Comparison of ENCODE assay signal across 9 cellular contexts in the genomic region with DNA sequence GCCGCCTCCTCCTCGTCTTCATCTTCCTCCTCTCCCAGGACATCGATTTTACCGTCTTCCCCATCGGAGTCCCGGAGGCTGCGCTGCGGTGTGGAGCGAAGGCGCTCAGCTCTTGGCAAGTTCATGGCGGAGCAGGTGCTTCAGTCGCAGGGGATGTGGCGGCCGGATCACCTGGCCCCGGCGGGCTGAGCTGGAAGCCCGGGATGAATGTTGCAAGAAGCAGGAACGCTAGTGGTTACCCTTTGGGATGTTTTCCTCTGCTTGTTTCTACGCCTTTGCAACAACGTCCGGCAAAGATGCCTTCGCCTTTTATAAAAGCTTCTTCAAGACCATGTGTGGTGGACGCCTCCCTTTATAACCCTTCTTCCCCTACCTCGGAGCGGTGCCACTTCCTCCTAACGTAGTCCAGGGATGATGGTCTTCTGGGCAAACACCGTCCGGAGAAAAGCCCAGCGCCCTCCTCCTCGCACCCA. TPM values are rescaled to one million over a fixed set of nuclear protein-coding genes. Genes with fewer than 3 reads are reported as not detected.
DNase-seq lines count a peak whose midpoint lies in the region; ATAC-seq and TF ChIP-seq lines count a peak whose summit lies in the region.
"Not testable (repeated sequence)": the region's sequence is repeated elsewhere in the genome, so short reads cannot be mapped to it uniquely, and the experiment has no call there.
"Had no signal": no experiment of that assay in that cellular context is flagged by ENCODE, and none has a peak within 500 bp of the region (broad histone marks: within the 10 kb centered on the region; RNA-seq: fewer than 3 reads in every experiment).

Gene FOXD4, minus strand, starts transcription at position 423 of the 473 bp plus-strand sequence. Its CDS starts 298 bp downstream, at position 125.

- H3K27me3 ChIP-seq in H7 (ENCODE audit: control insufficient read depth, insufficient read depth, low read length) (peaks cover 49% of the 10 kb centered on the region), iPS-18a (ENCODE audit: control insufficient read depth, insufficient read depth, low read length) (peaks cover 56% of the 10 kb centered on the region)

- POLR2A ChIA-PET in activated B cell treated with CpG ODN at 0.5 μM for 24 hours (lab: Charles Lee) = not testable (repeated sequence)

- H3K4me1 Mint-ChIP-seq in activated B cell treated with CpG ODN at 0.5 μM for 24 hours = peaks cover 28% of the 10 kb centered on the region
- H3K4me1 Mint-ChIP-seq in activated T-helper 17 cell treated with anti-CD3 and anti-CD28 coated beads, Interleukin-2, amount 50 U/mL, for 72 hours = not testable (repeated sequence)
- peaks cover 21% of the 10 kb centered on the region for H3K4me1 Mint-ChIP-seq in dendritic cell treated with granulocyte-macrophage colony-stimulating factor and Interleukin-4, amounts not matched to agents 40 ng/mL and 50 ng/mL, for 4 days (ENCODE audit: low read depth)
- H3K4me1 Mint-ChIP-seq in natural killer cell treated with Interleukin-12 subunit alpha and Interleukin-12 subunit beta and Interleukin-15 and Interleukin-18, amount 100 ng/mL, for 72 hours (ENCODE audit: low read depth in 2 of 2) = peaks cover 6 to 14% of the 10 kb centered on the region in 2 donors

- H3K36me3 Mint-ChIP-seq in activated B cell treated with CpG ODN at 0.5 μM for 24 hours (ENCODE audit: low read depth); dendritic cell treated with granulocyte-macrophage colony-stimulating factor and Interleukin-4, amounts not matched to agents 40 ng/mL and 50 ng/mL, for 4 days (ENCODE audit: low read depth); natural killer cell treated with Interleukin-12 subunit alpha and Interleukin-12 subunit beta and Interleukin-15 and Interleukin-18, amount 100 ng/mL, for 72 hours: not testable (repeated sequence)
- peaks cover 25% of the 10 kb centered on the region for H3K36me3 Mint-ChIP-seq in activated T-helper 17 cell treated with anti-CD3 and anti-CD28 coated beads, Interleukin-2, amount 50 U/mL, for 72 hours (ENCODE audit: low read depth)

- CTCF ChIA-PET in activated B cell treated with CpG ODN at 0.5 μM for 24 hours (lab: Charles Lee) = not testable (repeated sequence)

- ATAC-seq in activated B cell treated with CpG ODN at 0.5 μM for 24 hours (ENCODE audit: low read depth); activated T-helper 17 cell treated with anti-CD3 and anti-CD28 coated beads, Interleukin-2, amount 50 U/mL, for 72 hours (replicated peaks); natural killer cell treated with Interleukin-12 subunit alpha and Interleukin-12 subunit beta and Interleukin-15 and Interleukin-18, amount 100 ng/mL, for 72 hours: not testable (repeated sequence)

- H3K27ac Mint-ChIP-seq in activated B cell treated with CpG ODN at 0.5 μM for 24 hours; activated T-helper 17 cell treated with anti-CD3 and anti-CD28 coated beads, Interleukin-2, amount 50 U/mL, for 72 hours; dendritic cell treated with granulocyte-macrophage colony-stimulating factor and Interleukin-4, amounts not matched to agents 40 ng/mL and 50 ng/mL, for 4 days; natural killer cell treated with Interleukin-12 subunit alpha and Interleukin-12 subunit beta and Interleukin-15 and Interleukin-18, amount 100 ng/mL, for 72 hours: not testable (repeated sequence)

- DNase-seq in AG20443 (ENCODE audit: low spot score) (peak; percentile 0), H7 (peak; percentile 27), retina (peak; percentile 57)
- not testable (repeated sequence) for DNase-seq in activated B cell treated with CpG ODN at 0.5 μM for 24 hours; natural killer cell treated with Interleukin-12 subunit alpha and Interleukin-12 subunit beta and Interleukin-15 and Interleukin-18, amount 100 ng/mL, for 72 hours (ENCODE audit: low spot score)

- H3K4me3 ChIP-seq in H7 (ENCODE audit: insufficient read depth, low read depth, low read length) = not testable (repeated sequence)
- H3K4me3 ChIP-seq in iPS-18a (ENCODE audit: low read length) = peak within 1 kb of the TSS; percentile 24

- intact Hi-C loops in activated B cell treated with CpG ODN at 0.5 μM for 24 hours (cut with micrococcal nuclease); dendritic cell treated with granulocyte-macrophage colony-stimulating factor and Interleukin-4, amounts not matched to agents 40 ng/mL and 50 ng/mL, for 4 days (cut with micrococcal nuclease): not testable (repeated sequence)

- not testable (repeated sequence) for TF ChIP-seq CTCF in activated B cell treated with CpG ODN at 0.5 μM for 24 hours (IDR thresholded peaks at IDR 0.05)

- not testable (repeated sequence) for H3K9me3 ChIP-seq in iPS-18a (ENCODE audit: control insufficient read depth, low read depth, low read length)

- not testable (repeated sequence) for H3K4me1 ChIP-seq in iPS-18a (ENCODE audit: control insufficient read depth, low read depth, low read length)

- peaks cover 27% of the 10 kb centered on the region for H3K27me3 Mint-ChIP-seq in activated B cell treated with CpG ODN at 0.5 μM for 24 hours
- H3K27me3 Mint-ChIP-seq in activated T-helper 17 cell treated with anti-CD3 and anti-CD28 coated beads, Interleukin-2, amount 50 U/mL, for 72 hours = peaks cover 22% of the 10 kb centered on the region
- H3K27me3 Mint-ChIP-seq in dendritic cell treated with granulocyte-macrophage colony-stimulating factor and Interleukin-4, amounts not matched to agents 40 ng/mL and 50 ng/mL, for 4 days = peaks cover 54% of the 10 kb centered on the region
- H3K27me3 Mint-ChIP-seq in natural killer cell treated with Interleukin-12 subunit alpha and Interleukin-12 subunit beta and Interleukin-15 and Interleukin-18, amount 100 ng/mL, for 72 hours = peaks cover 17 to 21% of the 10 kb centered on the region in 2 donors

- not testable (repeated sequence) for H3K27ac ChIP-seq in iPS-18a (ENCODE audit: low read length)

- H3K9me3 Mint-ChIP-seq in activated B cell treated with CpG ODN at 0.5 μM for 24 hours; activated T-helper 17 cell treated with anti-CD3 and anti-CD28 coated beads, Interleukin-2, amount 50 U/mL, for 72 hours; dendritic cell treated with granulocyte-macrophage colony-stimulating factor and Interleukin-4, amounts not matched to agents 40 ng/mL and 50 ng/mL, for 4 days; natural killer cell treated with Interleukin-12 subunit alpha and Interleukin-12 subunit beta and Interleukin-15 and Interleukin-18, amount 100 ng/mL, for 72 hours: not testable (repeated sequence)

- H3K36me3 ChIP-seq in H7 (replicated peaks; ENCODE audit: control insufficient read depth, insufficient read depth, low read length); iPS-18a (ENCODE audit: control insufficient read depth, low read depth, low read length): not testable (repeated sequence)

- not testable (repeated sequence) for H3K9ac ChIP-seq in iPS-18a (ENCODE audit: low read length)

- peak within 1 kb of the TSS; percentile 76 for H3K4me3 Mint-ChIP-seq in activated B cell treated with CpG ODN at 0.5 μM for 24 hours
- H3K4me3 Mint-ChIP-seq in activated T-helper 17 cell treated with anti-CD3 and anti-CD28 coated beads, Interleukin-2, amount 50 U/mL, for 72 hours = peak within 1 kb of the TSS; percentile 62
- H3K4me3 Mint-ChIP-seq in dendritic cell treated with granulocyte-macrophage colony-stimulating factor and Interleukin-4, amounts not matched to agents 40 ng/mL and 50 ng/mL, for 4 days = peak within 1 kb of the TSS; percentile 48
- H3K4me3 Mint-ChIP-seq in natural killer cell treated with Interleukin-12 subunit alpha and Interleukin-12 subunit beta and Interleukin-15 and Interleukin-18, amount 100 ng/mL, for 72 hours = peak within 1 kb of the TSS; percentile 22

RNA-seq across cellular contexts. Expression of gene FOXD4, which starts in this region (rescaled TPM):
- 0.26 TPM in 1 of 2 replicates, not detected in the other for total RNA-seq in H7 (2014; rRNA removed; shearing (Covaris generic))
- 0.55 and 0.61 TPM in 2 replicates for total RNA-seq in activated B cell treated with CpG ODN at 0.5 μM for 24 hours
- under 1 TPM; 0.22 to 0.24 TPM for total RNA-seq in activated T-helper 17 cell treated with anti-CD3 and anti-CD28 coated beads, Interleukin-2, amount 50 U/mL, for 72 hours
- under 1 TPM; 0.21 to 0.22 TPM for total RNA-seq in natural killer cell treated with Interleukin-12 subunit alpha and Interleukin-12 subunit beta and Interleukin-15 and Interleukin-18, amount 100 ng/mL, for 72 hours
- total RNA-seq: PC-9 had no signal

Comparison
In these comparisons a context has a peak if more than half of its experiments do, and no peak if none do; other contexts are left out.
1. Peak in DNase-seq in H7; RNA of the gene not detected or under 1 TPM.
2. H3K4me3 Mint-ChIP-seq: peak in every context shown above with its lines; median percentile 76 in activated B cell treated with CpG ODN at 0.5 μM for 24 hours; 62 in activated T-helper 17 cell treated with anti-CD3 and anti-CD28 coated beads, Interleukin-2, amount 50 U/mL, for 72 hours; 48 in dendritic cell treated with granulocyte-macrophage colony-stimulating factor and Interleukin-4, amounts not matched to agents 40 ng/mL and 50 ng/mL, for 4 days; 22 in natural killer cell treated with Interleukin-12 subunit alpha and Interleukin-12 subunit beta and Interleukin-15 and Interleukin-18, amount 100 ng/mL, for 72 hours.